In the genomic region with DNA sequence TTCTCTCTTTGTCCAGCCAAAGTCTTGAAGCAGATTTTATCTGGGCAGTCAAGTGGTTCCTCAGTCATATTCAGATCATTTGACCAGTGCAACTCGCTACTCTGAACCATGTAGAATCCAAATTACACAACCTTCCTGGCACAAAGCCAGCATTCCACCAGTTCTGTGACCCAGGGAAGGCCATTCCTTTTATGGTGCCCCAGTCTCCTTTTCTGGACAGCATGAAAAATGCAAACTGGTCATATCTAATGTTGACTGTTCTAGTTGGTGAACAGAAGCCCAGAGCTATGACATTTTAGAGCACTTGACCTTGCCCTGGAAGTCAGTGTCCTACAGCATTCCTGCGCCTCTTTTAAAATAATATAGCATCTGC, we compare ENCODE assay signal across 12 cellular contexts.
DNase-seq lines count a peak whose midpoint lies in the region; ATAC-seq, FAIRE-seq and TF ChIP-seq lines count a peak whose summit lies in the region.
"Had no signal": no experiment of that assay in that cellular context is flagged by ENCODE, and none has a peak within 500 bp of the region (broad histone marks: within the 10 kb centered on the region; RNA-seq: fewer than 3 reads in every experiment).

No MANE protein-coding gene starts in this region.

- no peaks in the 10 kb centered on the region for H3K9me3 Mint-ChIP-seq in activated CD4-positive, alpha-beta T cell treated with anti-CD3 and anti-CD28 coated beads, Interleukin-2, amount 10 ng/mL, durations not matched to agents 7 days and 5 days

- no peak overlapping the region for H3K4me3 Mint-ChIP-seq in activated CD4-positive, alpha-beta T cell treated with anti-CD3 and anti-CD28 coated beads, Interleukin-2, amount 10 ng/mL, durations not matched to agents 7 days and 5 days

- no peaks in the 10 kb centered on the region; the same call in 1 of the 2 replicates for H3K9me3 ChIP-seq in SJCRH30 (replicated peaks)
- no peaks in the 10 kb centered on the region for H3K9me3 ChIP-seq in pancreas
- H3K9me3 ChIP-seq: BLaER1 treated with 17β-estradiol and CSF1 and Interleukin-3, amounts not matched to agents 10 nM and 100 nM had no signal

- CTCF ChIA-PET in activated CD4-positive, alpha-beta T cell treated with anti-CD3 and anti-CD28 coated beads, Interleukin-2, amount 10 ng/mL, durations not matched to agents 7 days and 5 days (lab: Charles Lee), result interaction anchor here (1.2 kb wide), 1 partner anchor 9 kb away, joined by 3 read pairs; no protein-coding TSS in a partner anchor

- H3K36me3 Mint-ChIP-seq in activated CD4-positive, alpha-beta T cell treated with anti-CD3 and anti-CD28 coated beads, Interleukin-2, amount 10 ng/mL, durations not matched to agents 7 days and 5 days (ENCODE audit: low read depth), result no peaks in the 10 kb centered on the region

- H3K36me3 ChIP-seq in SJCRH30, result no peaks in the 10 kb centered on the region
- no peaks in the 10 kb centered on the region for H3K36me3 ChIP-seq in pancreas
- H3K36me3 ChIP-seq: BLaER1 treated with 17β-estradiol and CSF1 and Interleukin-3, amounts not matched to agents 10 nM and 100 nM had no signal

- no peaks in the 10 kb centered on the region for H3K27me3 Mint-ChIP-seq in activated CD4-positive, alpha-beta T cell treated with anti-CD3 and anti-CD28 coated beads, Interleukin-2, amount 10 ng/mL, durations not matched to agents 7 days and 5 days

- peaks cover 43% of the 10 kb centered on the region for H3K4me1 ChIP-seq in SJCRH30
- no peaks in the 10 kb centered on the region for H3K4me1 ChIP-seq in pancreas

- H3K27ac ChIP-seq in SJCRH30 (peak overlapping the region; percentile 51), pancreas (no peak overlapping the region)
- H3K27ac ChIP-seq: BLaER1 treated with 17β-estradiol and CSF1 and Interleukin-3, amounts not matched to agents 10 nM and 100 nM had no signal

- H3K27me3 ChIP-seq in SJCRH30 (no peaks in the 10 kb centered on the region), pancreas (no peaks in the 10 kb centered on the region)
- H3K27me3 ChIP-seq: BLaER1 treated with 17β-estradiol and CSF1 and Interleukin-3, amounts not matched to agents 10 nM and 100 nM had no signal

- DNase-seq in AG09319 (ENCODE audit: extremely low read depth, low read depth), result peak; percentile 75
- DNase-seq in SJCRH30, result peak; percentile 82 to 85
- DNase-seq in fibroblast of villous mesenchyme (ENCODE audit: low read depth), result peak; percentile 76
- DNase-seq in pancreas, result peak in 3 of 6 donors; percentile 18 to 41 (median 20)
- DNase-seq in NCI-H510A treated with DMSO at 0.1 percent for 48 hours (lab: John Stamatoyannopoulos, UW), result no peak
- no peak for DNase-seq in activated CD4-positive, alpha-beta T cell treated with anti-CD3 and anti-CD28 coated beads, Interleukin-2, amount 10 ng/mL, durations not matched to agents 7 days and 5 days
- DNase-seq in middle frontal gyrus (ENCODE audit: extremely low spot score, low spot score), result no peak
- DNase-seq: activated gamma-delta T cell, NCI-H1436 treated with DMSO at 0.1 percent for 48 hours, T-helper 9 cell had no signal

- H3K4me3 ChIP-seq in SJCRH30, result no peak overlapping the region
- H3K4me3 ChIP-seq in fibroblast of villous mesenchyme (ENCODE audit: low read depth, low read length), result no peak overlapping the region
- no peak overlapping the region for H3K4me3 ChIP-seq in pancreas
- H3K4me3 ChIP-seq: BLaER1 treated with 17β-estradiol and CSF1 and Interleukin-3, amounts not matched to agents 10 nM and 100 nM had no signal

- intact Hi-C loops in pancreas (cut with DNase I), result no loop called here

- no peak for FAIRE-seq in pancreas (lab: Jason Lieb, UNC)

- no peaks in the 10 kb centered on the region for H3K4me1 Mint-ChIP-seq in activated CD4-positive, alpha-beta T cell treated with anti-CD3 and anti-CD28 coated beads, Interleukin-2, amount 10 ng/mL, durations not matched to agents 7 days and 5 days

- POLR2A ChIA-PET in activated CD4-positive, alpha-beta T cell treated with anti-CD3 and anti-CD28 coated beads, Interleukin-2, amount 10 ng/mL, durations not matched to agents 7 days and 5 days (lab: Charles Lee), result no interaction called here

- TF ChIP-seq CTCF in AG09319 (IDR thresholded peaks at IDR 0.05; ENCODE audit: low read depth, low read length) (no peak), fibroblast of villous mesenchyme (IDR thresholded peaks at IDR 0.05; ENCODE audit: insufficient read depth, low read depth, low read length) (no peak), pancreas (IDR thresholded peaks at IDR 0.05) (no peak)

- WGBS in pancreas, 2 donors, result 42 to 47% methylated on average over 2 of the region's 2 CpGs

- H3K27ac Mint-ChIP-seq in activated CD4-positive, alpha-beta T cell treated with anti-CD3 and anti-CD28 coated beads, Interleukin-2, amount 10 ng/mL, durations not matched to agents 7 days and 5 days, result no peak overlapping the region

- ATAC-seq in pancreas (peak in 3 of 4 donors; percentile 47 to 61 (median 55)), GM19351 (IDR thresholded peaks at IDR 0.05; ENCODE audit: unreplicated experiment) (no peak)

Comparison
In these comparisons a context has a peak if more than half of its experiments do, and no peak if none do; other contexts are left out.
1. DNase-seq: peak in AG09319 (single experiment), SJCRH30 (2 of 2) and fibroblast of villous mesenchyme (single experiment); none in NCI-H510A treated with DMSO at 0.1 percent for 48 hours (single experiment), activated CD4-positive, alpha-beta T cell treated with anti-CD3 and anti-CD28 coated beads, Interleukin-2, amount 10 ng/mL, durations not matched to agents 7 days and 5 days (single experiment) and middle frontal gyrus (single experiment).